8 cellular contexts compared by ENCODE assay signal in the genomic region with DNA sequence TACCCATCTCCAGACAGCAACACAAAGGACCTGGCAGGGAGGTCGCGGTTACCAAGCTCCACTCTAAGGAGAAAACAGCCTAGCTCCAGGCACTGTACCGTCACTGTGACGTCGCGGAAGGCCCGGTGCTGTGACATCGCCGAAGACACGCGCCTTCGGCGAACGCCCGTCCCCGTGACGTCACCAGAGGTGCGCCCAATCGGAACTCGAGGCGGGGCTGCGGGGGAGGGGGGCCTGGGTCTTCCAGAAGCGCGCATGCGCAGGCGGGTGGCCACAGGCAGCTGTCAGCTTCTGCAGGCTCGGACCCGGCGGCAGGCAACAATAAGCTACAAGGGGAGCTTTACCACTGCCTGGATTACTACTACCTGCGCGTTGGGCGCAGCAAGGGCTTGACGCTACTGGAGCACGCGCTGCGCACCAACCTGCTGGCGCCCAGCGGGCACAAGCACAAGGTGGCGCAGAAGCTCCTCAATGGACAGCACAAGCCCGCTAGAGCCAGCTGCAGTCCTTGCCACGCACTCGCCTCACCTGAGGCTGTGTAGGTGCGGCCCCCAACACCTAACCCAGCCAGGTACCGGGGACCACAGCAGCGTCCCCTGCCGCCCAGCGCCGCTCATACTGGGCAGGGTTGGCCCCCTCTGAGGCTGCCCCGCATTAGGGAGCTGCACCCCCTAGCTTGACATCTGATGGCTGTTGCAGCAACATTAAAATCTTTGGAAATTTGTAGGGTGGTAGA.
DNase-seq lines count a peak whose midpoint lies in the region; ATAC-seq and TF ChIP-seq lines count a peak whose summit lies in the region.

No MANE protein-coding gene starts in this region.

- no peaks in the 10 kb centered on the region for H3K27me3 ChIP-seq in RWPE2 (ENCODE audit: insufficient read depth, poor library complexity, severe bottlenecking)

- H3K27me3 Mint-ChIP-seq in activated naive CD8-positive, alpha-beta T cell: no peaks in the 10 kb centered on the region

- H3K9me3 ChIP-seq in RWPE2 (ENCODE audit: severe bottlenecking): no peaks in the 10 kb centered on the region

- H3K36me3 Mint-ChIP-seq in activated naive CD8-positive, alpha-beta T cell: no peaks in the 10 kb centered on the region

- TF ChIP-seq CTCF in RWPE2 (IDR thresholded peaks at IDR 0.05; ENCODE audit: poor library complexity, severe bottlenecking): peak; percentile 55

- H3K27ac Mint-ChIP-seq in activated naive CD8-positive, alpha-beta T cell: no peak overlapping the region

- H3K4me1 Mint-ChIP-seq in activated naive CD8-positive, alpha-beta T cell (ENCODE audit: low read depth): peaks cover 9% of the 10 kb centered on the region

- no peaks in the 10 kb centered on the region for H3K4me1 ChIP-seq in RWPE2 (ENCODE audit: insufficient read depth, poor library complexity, severe bottlenecking)

- H3K4me3 ChIP-seq in RWPE2 (ENCODE audit: severe bottlenecking): peak overlapping the region; percentile 17

- ATAC-seq in HG03457 (IDR thresholded peaks at IDR 0.05; ENCODE audit: unreplicated experiment) (peak; percentile 57), RWPE2 (ENCODE audit: low read depth) (peak; percentile 79)

- peaks cover 4% of the 10 kb centered on the region; the same call in 1 of the 2 replicates for H3K36me3 ChIP-seq in RWPE2 (ENCODE audit: low read depth)

- peak; percentile 33 for DNase-seq in SIG-M5 treated with dmso at 0.1 percent for 504 hours (lab: John Stamatoyannopoulos, UW; ENCODE audit: unreplicated experiment)
- DNase-seq in SIG-M5 (lab: John Stamatoyannopoulos, UW): no peak
- peak; percentile 80 for DNase-seq in RWPE2 (ENCODE audit: low spot score)
- DNase-seq in glomerular visceral epithelial cell (ENCODE audit: extremely low spot score): peak; percentile 50
- peak in 55 of 56 donors; percentile 31 to 92 (median 82) for DNase-seq in nucleus accumbens (lab: John Stamatoyannopoulos, UW)
- peak; percentile 19 for DNase-seq in stromal cell of bone marrow (ENCODE audit: low read depth)

- no peaks in the 10 kb centered on the region for H3K9me3 Mint-ChIP-seq in activated naive CD8-positive, alpha-beta T cell (ENCODE audit: low read depth)

- no peak overlapping the region for H3K27ac ChIP-seq in RWPE2 (ENCODE audit: poor library complexity, severe bottlenecking)

- H3K4me3 Mint-ChIP-seq in activated naive CD8-positive, alpha-beta T cell: peak overlapping the region; percentile 75
